ENCODE assay signal across 9 cellular contexts in genomic region chr7:45973725-45974532, GRCh38. TPM values are rescaled to one million over a fixed set of nuclear protein-coding genes. Genes with fewer than 3 reads are reported as not detected.
A peak's percentile ranks its signal among the peaks of the same experiment; 100 is the strongest.
DNase-seq lines count a peak whose midpoint lies in the region; ATAC-seq and TF ChIP-seq lines count a peak whose summit lies in the region.
"Had no signal": no experiment of that assay in that cellular context is flagged by ENCODE, and none has a peak within 500 bp of the region (broad histone marks: within the 10 kb centered on the region; RNA-seq: fewer than 3 reads in every experiment).

No MANE protein-coding gene starts in this region.

- no peaks in the 10 kb centered on the region for H3K36me3 Mint-ChIP-seq in neural crest cell (ENCODE audit: low read depth)

- ATAC-seq in GM18909 (IDR thresholded peaks at IDR 0.05; ENCODE audit: poor library complexity, unreplicated experiment): no peak
- ATAC-seq in HG03135 (IDR thresholded peaks at IDR 0.05; ENCODE audit: unreplicated experiment): no peak

- H3K4me1 Mint-ChIP-seq in neural crest cell: peaks cover 35% of the 10 kb centered on the region

- DNase-seq in COLO829 (ENCODE audit: low spot score) (peak; percentile 95), NCI-H2029 treated with DMSO at 0.1 percent for 48 hours (lab: John Stamatoyannopoulos, UW) (peak; percentile 17), colonic mucosa (peak; percentile 9), neural crest cell (ENCODE audit: low read depth, low spot score) (peak; percentile 47), NCI-H82 (lab: John Stamatoyannopoulos, UW) (no peak)
- DNase-seq in central memory CD4-positive, alpha-beta T cell: no peak
- DNase-seq: GOT3 had no signal

- H3K27ac ChIP-seq in colonic mucosa: no peak overlapping the region

- H3K27ac Mint-ChIP-seq in neural crest cell (ENCODE audit: unreplicated experiment): no peak overlapping the region

- no peaks in the 10 kb centered on the region for H3K9me3 Mint-ChIP-seq in neural crest cell

- no peak for TF ChIP-seq CTCF in colonic mucosa (IDR thresholded peaks at IDR 0.05)
- TF ChIP-seq CTCF in neural crest cell (conservative IDR thresholded peaks at IDR 0.05): no peak

- no peaks in the 10 kb centered on the region for H3K9me3 ChIP-seq in colonic mucosa

- H3K36me3 ChIP-seq in colonic mucosa: no peaks in the 10 kb centered on the region

- no peaks in the 10 kb centered on the region for H3K27me3 ChIP-seq in colonic mucosa

- H3K9ac ChIP-seq in colonic mucosa (ENCODE audit: low read depth in 2 of 2, low read length in 2 of 2): no peak overlapping the region

- intact Hi-C loops in colonic mucosa (cut with DNase I): no loop called here

- peaks cover 34% of the 10 kb centered on the region for H3K27me3 Mint-ChIP-seq in neural crest cell (ENCODE audit: low read depth)

- no peaks in the 10 kb centered on the region for H3K4me1 ChIP-seq in colonic mucosa

- H3K4me3 ChIP-seq in colonic mucosa: no peak overlapping the region

- peak overlapping the region; percentile 2 for H3K4me3 Mint-ChIP-seq in neural crest cell

RNA-seq across cellular contexts. Expression of gene IGFBP3, which starts 52.9 kb away (rescaled TPM):
- total RNA-seq in colonic mucosa: 10 to 100 TPM; 23.2 to 36.9 TPM
- total RNA-seq in neural crest cell: 35.2 and 40.2 TPM in 2 replicates

Comparison
In these comparisons a context has a peak if more than half of its experiments do, and no peak if none do; other contexts are left out.
1. DNase-seq: peak in COLO829 (single experiment), NCI-H2029 treated with DMSO at 0.1 percent for 48 hours (single experiment), colonic mucosa (single experiment) and neural crest cell (single experiment); none in central memory CD4-positive, alpha-beta T cell (single experiment) and NCI-H82 (single experiment).